In the genomic region with DNA sequence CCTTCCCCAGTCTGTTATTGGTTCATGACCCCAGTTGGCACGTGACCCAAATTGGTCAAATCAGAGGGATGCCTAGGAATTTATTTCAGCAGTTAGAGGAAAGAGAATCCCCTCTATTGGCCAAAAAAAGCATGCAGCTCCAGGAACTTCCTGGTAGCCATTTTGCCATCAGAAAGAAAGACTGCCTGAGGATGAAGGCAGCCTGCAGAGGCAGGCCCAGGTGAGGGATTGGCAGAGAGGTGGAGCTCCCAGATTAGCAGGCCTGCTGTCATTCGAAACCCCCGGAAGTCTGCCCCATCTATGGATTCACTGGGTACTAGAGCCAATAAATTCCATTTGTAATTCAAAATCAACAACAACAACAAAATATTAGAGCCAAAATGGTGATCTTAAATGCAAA, we compare ENCODE assay signal across 1 cellular context.
TF ChIP-seq lines count a peak whose summit lies in the region.

No MANE protein-coding gene starts in this region.

TF ChIP-seq in GM23338, 12 proteins besides CTCF, POLR2A, EP300 and RAD21 (continued from another document):
- TF ChIP-seq, protein P1, sequence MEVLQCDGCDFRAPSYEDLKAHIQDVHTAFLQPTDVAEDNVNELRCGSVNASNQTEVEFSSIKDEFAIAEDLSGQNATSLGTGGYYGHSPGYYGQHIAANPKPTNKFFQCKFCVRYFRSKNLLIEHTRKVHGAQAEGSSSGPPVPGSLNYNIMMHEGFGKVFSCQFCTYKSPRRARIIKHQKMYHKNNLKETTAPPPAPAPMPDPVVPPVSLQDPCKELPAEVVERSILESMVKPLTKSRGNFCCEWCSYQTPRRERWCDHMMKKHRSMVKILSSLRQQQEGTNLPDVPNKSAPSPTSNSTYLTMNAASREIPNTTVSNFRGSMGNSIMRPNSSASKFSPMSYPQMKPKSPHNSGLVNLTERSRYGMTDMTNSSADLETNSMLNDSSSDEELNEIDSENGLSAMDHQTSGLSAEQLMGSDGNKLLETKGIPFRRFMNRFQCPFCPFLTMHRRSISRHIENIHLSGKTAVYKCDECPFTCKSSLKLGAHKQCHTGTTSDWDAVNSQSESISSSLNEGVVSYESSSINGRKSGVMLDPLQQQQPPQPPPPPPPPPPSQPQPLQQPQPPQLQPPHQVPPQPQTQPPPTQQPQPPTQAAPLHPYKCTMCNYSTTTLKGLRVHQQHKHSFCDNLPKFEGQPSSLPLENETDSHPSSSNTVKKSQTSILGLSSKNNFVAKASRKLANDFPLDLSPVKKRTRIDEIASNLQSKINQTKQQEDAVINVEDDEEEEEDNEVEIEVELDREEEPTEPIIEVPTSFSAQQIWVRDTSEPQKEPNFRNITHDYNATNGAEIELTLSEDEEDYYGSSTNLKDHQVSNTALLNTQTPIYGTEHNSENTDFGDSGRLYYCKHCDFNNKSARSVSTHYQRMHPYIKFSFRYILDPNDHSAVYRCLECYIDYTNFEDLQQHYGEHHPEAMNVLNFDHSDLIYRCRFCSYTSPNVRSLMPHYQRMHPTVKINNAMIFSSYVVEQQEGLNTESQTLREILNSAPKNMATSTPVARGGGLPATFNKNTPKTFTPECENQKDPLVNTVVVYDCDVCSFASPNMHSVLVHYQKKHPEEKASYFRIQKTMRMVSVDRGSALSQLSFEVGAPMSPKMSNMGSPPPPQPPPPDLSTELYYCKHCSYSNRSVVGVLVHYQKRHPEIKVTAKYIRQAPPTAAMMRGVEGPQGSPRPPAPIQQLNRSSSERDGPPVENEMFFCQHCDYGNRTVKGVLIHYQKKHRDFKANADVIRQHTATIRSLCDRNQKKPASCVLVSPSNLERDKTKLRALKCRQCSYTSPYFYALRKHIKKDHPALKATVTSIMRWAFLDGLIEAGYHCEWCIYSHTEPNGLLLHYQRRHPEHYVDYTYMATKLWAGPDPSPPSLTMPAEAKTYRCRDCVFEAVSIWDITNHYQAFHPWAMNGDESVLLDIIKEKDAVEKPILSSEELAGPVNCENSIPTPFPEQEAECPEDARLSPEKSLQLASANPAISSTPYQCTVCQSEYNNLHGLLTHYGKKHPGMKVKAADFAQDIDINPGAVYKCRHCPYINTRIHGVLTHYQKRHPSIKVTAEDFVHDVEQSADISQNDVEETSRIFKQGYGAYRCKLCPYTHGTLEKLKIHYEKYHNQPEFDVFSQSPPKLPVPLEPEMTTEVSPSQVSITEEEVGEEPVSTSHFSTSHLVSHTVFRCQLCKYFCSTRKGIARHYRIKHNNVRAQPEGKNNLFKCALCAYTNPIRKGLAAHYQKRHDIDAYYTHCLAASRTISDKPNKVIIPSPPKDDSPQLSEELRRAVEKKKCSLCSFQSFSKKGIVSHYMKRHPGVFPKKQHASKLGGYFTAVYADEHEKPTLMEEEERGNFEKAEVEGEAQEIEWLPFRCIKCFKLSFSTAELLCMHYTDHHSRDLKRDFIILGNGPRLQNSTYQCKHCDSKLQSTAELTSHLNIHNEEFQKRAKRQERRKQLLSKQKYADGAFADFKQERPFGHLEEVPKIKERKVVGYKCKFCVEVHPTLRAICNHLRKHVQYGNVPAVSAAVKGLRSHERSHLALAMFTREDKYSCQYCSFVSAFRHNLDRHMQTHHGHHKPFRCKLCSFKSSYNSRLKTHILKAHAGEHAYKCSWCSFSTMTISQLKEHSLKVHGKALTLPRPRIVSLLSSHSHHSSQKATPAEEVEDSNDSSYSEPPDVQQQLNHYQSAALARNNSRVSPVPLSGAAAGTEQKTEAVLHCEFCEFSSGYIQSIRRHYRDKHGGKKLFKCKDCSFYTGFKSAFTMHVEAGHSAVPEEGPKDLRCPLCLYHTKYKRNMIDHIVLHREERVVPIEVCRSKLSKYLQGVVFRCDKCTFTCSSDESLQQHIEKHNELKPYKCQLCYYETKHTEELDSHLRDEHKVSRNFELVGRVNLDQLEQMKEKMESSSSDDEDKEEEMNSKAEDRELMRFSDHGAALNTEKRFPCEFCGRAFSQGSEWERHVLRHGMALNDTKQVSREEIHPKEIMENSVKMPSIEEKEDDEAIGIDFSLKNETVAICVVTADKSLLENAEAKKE (CRISPR knock-in tag; IDR thresholded peaks at IDR 0.05): no peak
